Comparison of ENCODE assay signal across 22 cellular contexts in the genomic region with DNA sequence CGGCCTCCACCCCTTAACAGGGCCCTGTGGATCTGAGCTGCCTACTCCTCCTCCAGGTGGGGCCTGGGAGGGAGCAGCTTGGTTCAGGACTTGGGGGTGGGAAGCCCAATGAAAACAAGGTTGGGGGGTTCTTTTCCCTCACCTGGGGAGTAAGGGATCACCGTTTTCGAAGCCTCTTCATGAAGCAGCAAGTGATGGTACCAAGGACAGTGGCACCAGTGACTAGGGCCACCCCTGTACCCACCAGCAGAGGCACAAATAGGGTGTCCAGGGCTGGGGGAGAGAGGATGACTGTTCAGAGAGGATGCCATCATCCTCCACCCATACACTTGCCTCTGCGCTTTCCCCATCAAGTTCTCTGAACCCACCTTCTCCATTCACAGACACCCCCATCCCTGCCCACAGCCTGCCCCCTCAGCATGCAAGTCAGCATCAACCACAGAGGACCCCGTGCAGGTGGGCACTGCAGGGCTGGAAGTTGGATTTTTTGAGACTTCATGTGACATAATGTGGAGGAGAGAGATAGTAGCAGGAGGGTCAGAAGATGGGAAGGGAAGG. TPM values are rescaled to one million over a fixed set of nuclear protein-coding genes. Genes with fewer than 3 reads are reported as not detected.
DNase-seq lines count a peak whose midpoint lies in the region; ATAC-seq and TF ChIP-seq lines count a peak whose summit lies in the region.
"Had no signal": no experiment of that assay in that cellular context is flagged by ENCODE, and none has a peak within 500 bp of the region (broad histone marks: within the 10 kb centered on the region; RNA-seq: fewer than 3 reads in every experiment).

No MANE protein-coding gene starts in this region.

- peak overlapping the region; percentile 82 for H4K91ac ChIP-seq in neuronal stem cell (ENCODE audit: low read depth, low read length, poor library complexity)

- H3K4me2 ChIP-seq in mammary epithelial cell (ENCODE audit: insufficient read depth, low read depth, low read length), result no peak overlapping the region
- H3K4me2 ChIP-seq in neuronal stem cell (ENCODE audit: insufficient read depth, low read length, poor library complexity, severe bottlenecking), result no peak overlapping the region
- H3K4me2 ChIP-seq: A549 had no signal

- peaks cover 15% of the 10 kb centered on the region for H3K36me3 Mint-ChIP-seq in MCF 10A (ENCODE audit: insufficient read depth, unreplicated experiment)

- H2AFZ ChIP-seq in mammary epithelial cell (ENCODE audit: low read depth, low read length) (no peak overlapping the region), neuronal stem cell (ENCODE audit: low read length) (no peak overlapping the region)

- H2AK5ac ChIP-seq in neuronal stem cell (ENCODE audit: low read depth, low read length), result no peak overlapping the region

- no peak overlapping the region for H2BK120ac ChIP-seq in neuronal stem cell (ENCODE audit: low read depth, low read length)

- H3K79me1 ChIP-seq in neuronal stem cell (ENCODE audit: low read depth, low read length), result no peaks in the 10 kb centered on the region

- H3K4me1 ChIP-seq in mammary epithelial cell (ENCODE audit: insufficient read depth, low read length), result peaks cover 6% of the 10 kb centered on the region
- H3K4me1 ChIP-seq in neuronal stem cell (ENCODE audit: control insufficient read depth in 2 of 2, insufficient read depth in 1 of 2, low read depth in 1 of 2, low read length in 2 of 2), result peaks cover 11 to 13% of the 10 kb centered on the region in 2 donors
- H3K4me1 ChIP-seq: A549 had no signal

- CTCF ChIA-PET in MCF 10A (lab: Yijun Ruan, JAX), result interaction anchor here (0.5 to 37.7 kb wide), 4 partner anchors 33 to 875 kb away, joined by 3 to 1546 read pairs (median 4); a partner anchor contains a TSS
- CTCF ChIA-PET in mammary epithelial cell (lab: Charles Lee; ENCODE audit: low non-redundant PET), result no interaction called here

- no peaks in the 10 kb centered on the region for H3K9me3 ChIP-seq in mammary epithelial cell (replicated peaks; ENCODE audit: insufficient read depth, low read length)
- no peaks in the 10 kb centered on the region for H3K9me3 ChIP-seq in neuronal stem cell (replicated peaks in 1 of 2; ENCODE audit: control insufficient read depth in 2 of 2, insufficient read depth in 1 of 2, low read depth in 1 of 2, low read length in 2 of 2)
- H3K9me3 ChIP-seq: A549 had no signal

- in situ Hi-C loops in mammary epithelial cell (cut with MboI; ENCODE audit: low sequenced_read_pairs in 2 of 2), result loop anchor here in 1 of 2 donors (25.0 kb wide), 1 partner anchor 321 kb away; a partner anchor contains a TSS

- H3K27me3 ChIP-seq in mammary epithelial cell (ENCODE audit: insufficient read depth, low read length) (no peaks in the 10 kb centered on the region), neuronal stem cell (ENCODE audit: control insufficient read depth in 3 of 3, insufficient read depth in 3 of 3, low read depth in 1 of 3, low read length in 3 of 3) (no peaks in the 10 kb centered on the region)

- H3K9ac ChIP-seq in mammary epithelial cell (ENCODE audit: insufficient read depth, low read length), result no peak overlapping the region
- no peak overlapping the region for H3K9ac ChIP-seq in neuronal stem cell (ENCODE audit: low read depth, low read length, poor library complexity)

- H3K14ac ChIP-seq in neuronal stem cell (ENCODE audit: low read length), result no peak overlapping the region

- peak overlapping the region; percentile 85 for H3K27ac Mint-ChIP-seq in MCF 10A (ENCODE audit: low read depth, unreplicated experiment)

- H3K27ac ChIP-seq in mammary epithelial cell (ENCODE audit: insufficient read depth, low read depth, low read length), result no peak overlapping the region
- peak overlapping the region; percentile 96 for H3K27ac ChIP-seq in angular gyrus (ENCODE audit: low read depth, low read length)
- no peak overlapping the region for H3K27ac ChIP-seq in neuronal stem cell (replicated peaks; ENCODE audit: low read length)
- H3K27ac ChIP-seq: A549 had no signal

- H2BK12ac ChIP-seq in neuronal stem cell (ENCODE audit: low read length), result no peak overlapping the region

- H4K20me1 ChIP-seq in mammary epithelial cell (ENCODE audit: insufficient read depth, low read length), result no peaks in the 10 kb centered on the region

- 100% methylated on average over 2 of the region's 5 CpGs for WGBS in mammary epithelial cell (ENCODE audit: low coverage, missing lambda C conversion rate)
- WGBS in neuronal stem cell (ENCODE audit: extremely low coverage in 2 of 2, insufficient read length in 2 of 2, insufficient replicate concordance in 1 of 2), 2 donors, result no CpG with 5 or more reads among the region's 5 CpGs

- intact Hi-C loops in MCF 10A (cut with micrococcal nuclease) (no loop called here), mammary epithelial cell (cut with micrococcal nuclease) (no loop called here)

- H3K79me2 ChIP-seq in mammary epithelial cell (ENCODE audit: insufficient read depth, low read length), result no peaks in the 10 kb centered on the region

- ATAC-seq in left lobe of liver (no peak), GM21447 (IDR thresholded peaks at IDR 0.05; ENCODE audit: unreplicated experiment) (no peak), GM21515 (IDR thresholded peaks at IDR 0.05; ENCODE audit: unreplicated experiment) (no peak)
- ATAC-seq: A549, HCT116, Panc1 had no signal

- POLR2A ChIA-PET in MCF 10A (lab: Yijun Ruan, JAX), result no interaction called here

- H3K4me3 Mint-ChIP-seq in MCF 10A (ENCODE audit: unreplicated experiment), result no peak overlapping the region
- H3K4me3 Mint-ChIP-seq: CD4-positive, alpha-beta T cell had no signal

- no peak overlapping the region for H2BK5ac ChIP-seq in neuronal stem cell (ENCODE audit: low read length)

- H2BK15ac ChIP-seq in neuronal stem cell (ENCODE audit: low read length), result no peak overlapping the region

- no peak overlapping the region for H3K4ac ChIP-seq in neuronal stem cell (ENCODE audit: low read length)

- no peak overlapping the region for H3K4me3 ChIP-seq in mammary epithelial cell (replicated peaks in 1 of 3; ENCODE audit: insufficient read depth in 1 of 3, low read depth in 2 of 3, low read length in 3 of 3)
- H3K4me3 ChIP-seq in neuronal stem cell (ENCODE audit: low read length in 2 of 2), result no peak overlapping the region
- H3K4me3 ChIP-seq: A549 had no signal

- no peak overlapping the region for H3K23ac ChIP-seq in neuronal stem cell (ENCODE audit: low read depth, low read length, poor library complexity)

- TF ChIP-seq CTCF in MCF 10A (IDR thresholded peaks at IDR 0.05; ENCODE audit: unreplicated experiment), result no peak
- TF ChIP-seq CTCF in mammary epithelial cell (conservative IDR thresholded peaks at IDR 0.05 in 1 of 2, IDR thresholded peaks at IDR 0.05 in 1 of 2; ENCODE audit: extremely low read depth in 1 of 2, insufficient read depth in 1 of 2, low read depth in 1 of 2, low read length in 2 of 2), result no peak

- H3K9me3 Mint-ChIP-seq in MCF 10A (ENCODE audit: unreplicated experiment), result no peaks in the 10 kb centered on the region
- H3K9me3 Mint-ChIP-seq: CD4-positive, alpha-beta T cell had no signal

- no peak overlapping the region for H3K18ac ChIP-seq in neuronal stem cell (ENCODE audit: low read length)

- H3K27me3 Mint-ChIP-seq in MCF 10A (ENCODE audit: insufficient read depth, unreplicated experiment), result no peaks in the 10 kb centered on the region
- H3K27me3 Mint-ChIP-seq: CD4-positive, alpha-beta T cell had no signal

- no peak for DNase-seq in MCF 10A (ENCODE audit: unreplicated experiment)
- no peak for DNase-seq in mammary epithelial cell
- DNase-seq in neuronal stem cell (ENCODE audit: low spot score), result no peak
- no peak for DNase-seq in left lobe of liver (ENCODE audit: low spot score)
- DNase-seq: CD4-positive, alpha-beta T cell; COR-L47; DMS 273 treated with DMSO at 0.1 percent for 48 hours; DMS79 treated with DMSO at 0.1 percent for 48 hours; GOT3; MV-4-11; NCI-H1105 treated with DMSO at 0.1 percent for 48 hours; NCI-H2029 treated with DMSO at 0.1 percent for 48 hours; NCI-H2171; NCI-H524 treated with DMSO at 0.1 percent for 48 hours; NCI-H82 had no signal

- no peak overlapping the region for H4K8ac ChIP-seq in neuronal stem cell (ENCODE audit: low read depth, low read length)

- no TSS peak for BruUV-seq in MCF 10A (replicated peaks; lab: Mats Ljungman, UMichigan)
- BruUV-seq in mammary epithelial cell (replicated peaks; lab: Mats Ljungman, UMichigan), result no TSS peak

- dilution Hi-C loops in mammary epithelial cell (cut with HindIII; ENCODE audit: low sequenced_read_pairs), result no loop called here

- H3K36me3 ChIP-seq in mammary epithelial cell (ENCODE audit: insufficient read depth, low read length) (no peaks in the 10 kb centered on the region), neuronal stem cell (replicated peaks in 1 of 2; ENCODE audit: control insufficient read depth in 2 of 2, insufficient read depth in 2 of 2, low read length in 2 of 2) (peaks cover 0 to 8% of the 10 kb centered on the region in 2 donors)

- peaks cover 11% of the 10 kb centered on the region for H3K4me1 Mint-ChIP-seq in MCF 10A (ENCODE audit: insufficient read depth, unreplicated experiment)

RNA-seq across cellular contexts. Expression of a gene that starts 6.7 kb away (rescaled TPM):
- total RNA-seq in MCF 10A (2022) (13.8 and 19.7 TPM in 2 replicates), mammary epithelial cell (10 to 100 TPM; 28.7 to 34.2 TPM), left lobe of liver (54.5 TPM)
- polyA plus RNA-seq in mammary epithelial cell, result 22.8 TPM
- 23.9 TPM for polyA minus RNA-seq in mammary epithelial cell
- polyA plus RNA-seq in neuronal stem cell (2013, experiment 1 of 2), result 12.3 TPM
- 12.6 TPM for polyA plus RNA-seq in neuronal stem cell (2013, experiment 2 of 2)

RNA-seq across cellular contexts. Expression of a gene that starts 10.4 kb away (rescaled TPM):
- 0.07 TPM in 1 of 2 replicates, not detected in the other for total RNA-seq in MCF 10A (2022)
- not detected for total RNA-seq in mammary epithelial cell
- not detected for polyA plus RNA-seq in mammary epithelial cell
- not detected for polyA minus RNA-seq in mammary epithelial cell
- polyA plus RNA-seq in neuronal stem cell (2013, experiment 1 of 2), result 0.01 TPM
- polyA plus RNA-seq in neuronal stem cell (2013, experiment 2 of 2), result 0.01 TPM
- total RNA-seq in left lobe of liver, result not detected
- total RNA-seq: CD4-positive, alpha-beta T cell had no signal
- polyA plus RNA-seq: A549, BJ had no signal

RNA-seq across cellular contexts. Expression of a gene that starts 21.8 kb away (rescaled TPM):
- not detected in 2 replicates for total RNA-seq in MCF 10A (2022)
- not detected for total RNA-seq in mammary epithelial cell
- polyA plus RNA-seq in mammary epithelial cell, result not detected
- not detected for polyA minus RNA-seq in mammary epithelial cell
- 0.08 TPM for polyA plus RNA-seq in neuronal stem cell (2013, experiment 1 of 2)
- polyA plus RNA-seq in neuronal stem cell (2013, experiment 2 of 2), result 0.22 TPM
- total RNA-seq in left lobe of liver, result 0.28 TPM
- total RNA-seq: CD4-positive, alpha-beta T cell had no signal
- polyA plus RNA-seq: BJ had no signal

RNA-seq across cellular contexts. Expression of a gene that starts 23.8 kb away (rescaled TPM):
- 0.07 TPM in 1 of 2 replicates, not detected in the other for total RNA-seq in MCF 10A (2022)
- under 1 TPM in 1 of 2 donors, not detected in 1; under 0.01 TPM for total RNA-seq in mammary epithelial cell
- polyA plus RNA-seq in mammary epithelial cell, result not detected
- not detected for polyA minus RNA-seq in mammary epithelial cell
- 56.5 TPM for polyA plus RNA-seq in neuronal stem cell (2013, experiment 1 of 2)
- 57.9 TPM for polyA plus RNA-seq in neuronal stem cell (2013, experiment 2 of 2)
- 0.45 TPM for total RNA-seq in left lobe of liver
- total RNA-seq: CD4-positive, alpha-beta T cell had no signal

RNA-seq across cellular contexts. Expression of a gene that starts 59.7 kb away (rescaled TPM):
- not detected in 2 replicates for total RNA-seq in MCF 10A (2022)
- under 1 TPM in 1 of 2 donors, not detected in 1; under 0.01 TPM for total RNA-seq in mammary epithelial cell
- polyA plus RNA-seq in mammary epithelial cell, result not detected
- polyA minus RNA-seq in mammary epithelial cell, result not detected
- 0.77 TPM for polyA plus RNA-seq in neuronal stem cell (2013, experiment 1 of 2)
- 0.72 TPM for polyA plus RNA-seq in neuronal stem cell (2013, experiment 2 of 2)
- total RNA-seq in left lobe of liver, result not detected
- polyA plus RNA-seq: A549, BJ had no signal
